Comparison of ENCODE assay signal across 8 cellular contexts in genomic region chr2:27370026-27370815, GRCh38. TPM values are rescaled to one million over a fixed set of nuclear protein-coding genes. Genes with fewer than 3 reads are reported as not detected.
DNase-seq lines count a peak whose midpoint lies in the region; ATAC-seq, FAIRE-seq and TF ChIP-seq lines count a peak whose summit lies in the region.

TSS of gene EIF2B4 (minus strand) at chr2:27370338. CDS start at chr2:27370314, 24 bp downstream.
A gene with protein sequence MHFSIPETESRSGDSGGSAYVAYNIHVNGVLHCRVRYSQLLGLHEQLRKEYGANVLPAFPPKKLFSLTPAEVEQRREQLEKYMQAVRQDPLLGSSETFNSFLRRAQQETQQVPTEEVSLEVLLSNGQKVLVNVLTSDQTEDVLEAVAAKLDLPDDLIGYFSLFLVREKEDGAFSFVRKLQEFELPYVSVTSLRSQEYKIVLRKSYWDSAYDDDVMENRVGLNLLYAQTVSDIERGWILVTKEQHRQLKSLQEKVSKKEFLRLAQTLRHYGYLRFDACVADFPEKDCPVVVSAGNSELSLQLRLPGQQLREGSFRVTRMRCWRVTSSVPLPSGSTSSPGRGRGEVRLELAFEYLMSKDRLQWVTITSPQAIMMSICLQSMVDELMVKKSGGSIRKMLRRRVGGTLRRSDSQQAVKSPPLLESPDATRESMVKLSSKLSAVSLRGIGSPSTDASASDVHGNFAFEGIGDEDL (plus strand): TSS chr2:27370616. CDS start chr2:27370744, 128 bp downstream.

- H3K4me3 ChIP-seq in endothelial cell of umbilical vein (replicated peaks in 1 of 3; ENCODE audit: insufficient read depth in 1 of 3, low read depth in 1 of 3, low read length in 3 of 3): peak within 1 kb of the TSS; percentile 65 to 86 (median 78)

- dilution Hi-C loops in endothelial cell of umbilical vein (cut with MboI; ENCODE audit: extremely low pct_ligation_motif_present, low sequenced_read_pairs): no loop called here

- H2AFZ ChIP-seq in endothelial cell of umbilical vein (ENCODE audit: low read depth, low read length): peak within 1 kb of the TSS; percentile 76

- no peaks in the 10 kb centered on the region for H3K9me1 ChIP-seq in endothelial cell of umbilical vein (replicated peaks; ENCODE audit: control insufficient read depth, extremely low read depth, insufficient read depth, low read length)

- TF ChIP-seq CTCF in endothelial cell of umbilical vein (IDR thresholded peaks at IDR 0.05; ENCODE audit: extremely low read depth in 1 of 2, insufficient read depth in 1 of 2, low read depth in 1 of 2, low read length in 2 of 2): peak; percentile 89 to 91

- peaks cover 4% of the 10 kb centered on the region for H3K36me3 Mint-ChIP-seq in IgD-negative memory B cell

- H3K27ac Mint-ChIP-seq in IgD-negative memory B cell: peak within 1 kb of the TSS; percentile 71 to 99 (median 95)

- POLR2A ChIA-PET in endothelial cell of umbilical vein (lab: Charles Lee): interaction anchor here (1.7 kb wide), 1 partner anchor 13 kb away, joined by 7 read pairs; the partner anchor contains the start of gene GTF3C2

- peak; percentile 99 for FAIRE-seq in endothelial cell of umbilical vein (lab: Jason Lieb, UNC)

- intact Hi-C loops in endothelial cell of umbilical vein (cut with micrococcal nuclease): loop anchor here (1.0 to 5.0 kb wide), 6 partner anchors 10 to 158 kb away; partner anchors contain the start of genes ATRAID, GTF3C2, IFT172 and MPV17

- CTCF ChIA-PET in endothelial cell of umbilical vein (lab: Charles Lee): interaction anchor here (0.8 to 1.4 kb wide), 9 partner anchors 9 to 313 kb away, joined by 3 to 8 read pairs (median 4); partner anchors contain the start of gene GTF3C2

- no TSS peak for BruUV-seq in endothelial cell of umbilical vein (replicated peaks; lab: Mats Ljungman, UMichigan)

- DNase-seq in DMS153 treated with DMSO at 0.1 percent for 48 hours (lab: John Stamatoyannopoulos, UW; ENCODE audit: unreplicated experiment): peak; percentile 96
- peak; percentile 99 for DNase-seq in OCI-M1 (lab: John Stamatoyannopoulos, UW)
- peak; percentile 99 for DNase-seq in activated T-cell treated with anti-CD3 and anti-CD28 coated beads for 24 hours (ENCODE audit: low read depth)
- DNase-seq in endothelial cell of umbilical vein (ENCODE audit: low read depth, low spot score): peak; percentile 100
- DNase-seq in middle frontal gyrus (ENCODE audit: extremely low spot score, low spot score): peak; percentile 99
- DNase-seq in stimulated activated CD8-positive, alpha-beta memory T cell treated with anti-CD3 and anti-CD28 coated beads, Interleukin-2, amount 100 ng/mL, for 48 hours (ENCODE audit: low read depth in 2 of 2): peak; percentile 99

- H3K27ac ChIP-seq in endothelial cell of umbilical vein (ENCODE audit: insufficient read depth, low read depth, low read length): peak within 1 kb of the TSS; percentile 50

- H3K4me2 ChIP-seq in endothelial cell of umbilical vein (ENCODE audit: insufficient read depth, low read length): peak within 1 kb of the TSS; percentile 92

- no peaks in the 10 kb centered on the region for H3K9me3 Mint-ChIP-seq in IgD-negative memory B cell

- H3K79me2 ChIP-seq in endothelial cell of umbilical vein (ENCODE audit: control insufficient read depth, insufficient read depth, low read length): peaks cover 30% of the 10 kb centered on the region

- peaks cover 14% of the 10 kb centered on the region for H3K4me1 ChIP-seq in endothelial cell of umbilical vein (ENCODE audit: control insufficient read depth, extremely low read depth, insufficient read depth, low read length)

- peak; percentile 91 for TF ChIP-seq POLR2A in endothelial cell of umbilical vein (IDR thresholded peaks at IDR 0.05; ENCODE audit: low read depth, low read length)

- peak within 1 kb of the TSS; percentile 90 for H3K9ac ChIP-seq in endothelial cell of umbilical vein (replicated peaks; ENCODE audit: extremely low read depth, insufficient read depth, low read length)

- H3K9me3 ChIP-seq in endothelial cell of umbilical vein (replicated peaks; ENCODE audit: control insufficient read depth, insufficient read depth, low read length): no peaks in the 10 kb centered on the region

- peak; percentile 87 for ATAC-seq in GM21529 (IDR thresholded peaks at IDR 0.05; ENCODE audit: unreplicated experiment)

- H3K27me3 ChIP-seq in endothelial cell of umbilical vein (ENCODE audit: control insufficient read depth in 2 of 2, insufficient read depth in 2 of 2, low read length in 2 of 2): no peaks in the 10 kb centered on the region

- peaks cover 17 to 26% (median 25%) of the 10 kb centered on the region in 3 donors for H3K4me1 Mint-ChIP-seq in IgD-negative memory B cell

- H3K27me3 Mint-ChIP-seq in IgD-negative memory B cell: no peaks in the 10 kb centered on the region

- H4K20me1 ChIP-seq in endothelial cell of umbilical vein (replicated peaks; ENCODE audit: control insufficient read depth, extremely low read depth, insufficient read depth, low read length): no peaks in the 10 kb centered on the region

- peak within 1 kb of the TSS; percentile 84 to 100 (median 96) for H3K4me3 Mint-ChIP-seq in IgD-negative memory B cell

- H3K36me3 ChIP-seq in endothelial cell of umbilical vein (ENCODE audit: control insufficient read depth in 2 of 2, extremely low read depth in 1 of 2, insufficient read depth in 2 of 2, low read length in 2 of 2): peaks cover 13 to 33% of the 10 kb centered on the region in 2 experiments

TF ChIP-seq in endothelial cell of umbilical vein, 7 proteins besides CTCF, POLR2A, EP300 and RAD21:
- TF ChIP-seq, protein P1, sequence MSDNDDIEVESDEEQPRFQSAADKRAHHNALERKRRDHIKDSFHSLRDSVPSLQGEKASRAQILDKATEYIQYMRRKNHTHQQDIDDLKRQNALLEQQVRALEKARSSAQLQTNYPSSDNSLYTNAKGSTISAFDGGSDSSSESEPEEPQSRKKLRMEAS (IDR thresholded peaks at IDR 0.05; ENCODE audit: insufficient read depth, insufficient read length): peak; percentile 70
- TF ChIP-seq POLR2AphosphoS5 (IDR thresholded peaks at IDR 0.05; ENCODE audit: insufficient read depth, low read depth, low read length) (peak; percentile 92), MYC (IDR thresholded peaks at IDR 0.05; ENCODE audit: low read depth, low read length) (peak; percentile 53), FOS (IDR thresholded peaks at IDR 0.05; ENCODE audit: borderline replicate concordance, insufficient read depth, low read length) (peak; percentile 6), EZH2 (IDR thresholded peaks at IDR 0.05; ENCODE audit: borderline replicate concordance, low read depth, low read length, severe bottlenecking) (no peak), JUN (IDR thresholded peaks at IDR 0.05; ENCODE audit: borderline replicate concordance, insufficient read depth, insufficient read length, low read depth) (no peak)

RNA-seq across cellular contexts. Expression of gene EIF2B4, which starts in this region (rescaled TPM):
- polyA plus RNA-seq in IgD-negative memory B cell (35.0 TPM), endothelial cell of umbilical vein (63.2 and 66.5 TPM in 2 replicates)
- 43.7 and 48.9 TPM in 2 replicates for total RNA-seq in endothelial cell of umbilical vein
- polyA plus RNA-seq in endothelial cell of umbilical vein (2011; cell fraction: cytosol; rRNA removed): 31.3 and 39.8 TPM in 2 replicates
- polyA plus RNA-seq in endothelial cell of umbilical vein (2011; cell fraction: nucleus; rRNA removed): 112 and 122 TPM in 2 replicates
- polyA plus RNA-seq in endothelial cell of umbilical vein (2012): 69.5 and 74.6 TPM in 2 replicates
- polyA minus RNA-seq in endothelial cell of umbilical vein: 85.5 and 86.7 TPM in 2 replicates
- polyA minus RNA-seq in endothelial cell of umbilical vein (2011; cell fraction: cytosol; rRNA and poly(A)+ RNA removed): 31.0 TPM
- 19.4 and 25.0 TPM in 2 replicates for polyA minus RNA-seq in endothelial cell of umbilical vein (2011; cell fraction: nucleus; rRNA and poly(A)+ RNA removed)

RNA-seq across cellular contexts. Expression of the second gene that starts in this region (rescaled TPM):
- 219 TPM for polyA plus RNA-seq in IgD-negative memory B cell
- 86.5 and 103 TPM in 2 replicates for total RNA-seq in endothelial cell of umbilical vein
- polyA plus RNA-seq in endothelial cell of umbilical vein: 127 and 130 TPM in 2 replicates
- 95.0 and 98.8 TPM in 2 replicates for polyA plus RNA-seq in endothelial cell of umbilical vein (2011; cell fraction: cytosol; rRNA removed)
- polyA plus RNA-seq in endothelial cell of umbilical vein (2011; cell fraction: nucleus; rRNA removed): 106 and 110 TPM in 2 replicates
- 85.5 TPM in 2 replicates for polyA plus RNA-seq in endothelial cell of umbilical vein (2012)
- polyA minus RNA-seq in endothelial cell of umbilical vein: 88.2 and 91.9 TPM in 2 replicates
- 37.5 TPM for polyA minus RNA-seq in endothelial cell of umbilical vein (2011; cell fraction: cytosol; rRNA and poly(A)+ RNA removed)
- polyA minus RNA-seq in endothelial cell of umbilical vein (2011; cell fraction: nucleus; rRNA and poly(A)+ RNA removed): 52.5 and 74.9 TPM in 2 replicates

Comparison
In these comparisons a context has a peak if more than half of its experiments do, and no peak if none do; other contexts are left out.
1. Peak in every context shown above with its lines: DNase-seq, ATAC-seq, H3K4me3 ChIP-seq and H3K27ac ChIP-seq.